In the genomic region with DNA sequence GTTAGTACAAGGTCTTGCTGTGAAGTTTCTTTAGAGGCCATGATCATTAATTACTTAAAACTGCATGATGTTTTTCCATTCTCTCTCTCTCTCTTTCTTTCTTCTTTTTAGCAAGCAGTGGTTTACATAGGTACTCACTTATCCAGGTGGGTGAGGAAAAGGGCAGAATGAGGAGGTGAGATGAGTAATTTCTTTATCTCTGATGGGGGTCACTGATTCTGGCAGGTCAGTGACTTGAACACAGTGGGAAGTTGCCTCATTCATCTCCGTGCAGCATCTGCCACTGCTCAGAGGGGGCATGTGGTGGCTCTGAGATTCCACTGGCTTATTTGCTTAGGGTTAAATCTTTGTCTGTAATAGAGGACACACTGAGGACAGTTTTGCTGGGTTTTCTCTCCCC, we compare ENCODE assay signal across 14 cellular contexts.
DNase-seq lines count a peak whose midpoint lies in the region; ATAC-seq, FAIRE-seq and TF ChIP-seq lines count a peak whose summit lies in the region.
"Had no signal": no experiment of that assay in that cellular context is flagged by ENCODE, and none has a peak within 500 bp of the region (broad histone marks: within the 10 kb centered on the region; RNA-seq: fewer than 3 reads in every experiment).

No MANE protein-coding gene starts in this region.

- H3K27ac Mint-ChIP-seq in activated CD4-positive, alpha-beta T cell treated with anti-CD3 and anti-CD28 coated beads for 36 hours = no peak overlapping the region
- H3K27ac Mint-ChIP-seq: activated naive CD8-positive, alpha-beta T cell treated with anti-CD3 and anti-CD28 coated beads, Interleukin-2, amount 10 ng/mL, durations not matched to agents 7 days and 5 days had no signal

- H3K9me3 ChIP-seq in K562 (replicated peaks; ENCODE audit: control insufficient read depth, insufficient read depth, low read depth, low read length) = no peaks in the 10 kb centered on the region
- H3K9me3 ChIP-seq in stomach smooth muscle (ENCODE audit: control insufficient read depth in 2 of 2, low read length in 2 of 2) = no peaks in the 10 kb centered on the region
- H3K9me3 ChIP-seq in Peyer's patch = no peaks in the 10 kb centered on the region
- H3K9me3 ChIP-seq: tibial nerve had no signal

- H4K20me1 ChIP-seq in K562 (replicated peaks; ENCODE audit: control insufficient read depth, insufficient read depth, low read length) = no peaks in the 10 kb centered on the region

- no peak for TF ChIP-seq RAD21 in K562 (CRISPR knock-in tag; conservative IDR thresholded peaks at IDR 0.05 in 1 of 2, IDR thresholded peaks at IDR 0.05 in 1 of 2)

- H3K4me1 Mint-ChIP-seq in activated CD4-positive, alpha-beta T cell treated with anti-CD3 and anti-CD28 coated beads for 36 hours = peaks cover 9% of the 10 kb centered on the region
- H3K4me1 Mint-ChIP-seq: activated naive CD8-positive, alpha-beta T cell treated with anti-CD3 and anti-CD28 coated beads, Interleukin-2, amount 10 ng/mL, durations not matched to agents 7 days and 5 days had no signal

- peak; percentile 59 for FAIRE-seq in K562 (lab: Jason Lieb, UNC)
- FAIRE-seq: colon had no signal

- no peak for DNase-seq in activated CD4-positive, alpha-beta T cell treated with anti-CD3 and anti-CD28 coated beads for 36 hours
- DNase-seq in activated CD4-positive, alpha-beta T cell treated with anti-CD3 and anti-CD28 coated beads, Interleukin-2, amount 50 U/mL, for 4 hours = no peak
- no peak for DNase-seq in K562 (ENCODE audit: extremely low read depth in 1 of 4, low spot score in 3 of 4)
- no peak for DNase-seq in Peyer's patch
- no peak for DNase-seq in GM19240 (ENCODE audit: insufficient read length, low spot score)
- DNase-seq: activated naive CD8-positive, alpha-beta T cell treated with anti-CD3 and anti-CD28 coated beads, Interleukin-2, amount 10 ng/mL, durations not matched to agents 7 days and 5 days; OCI-M1; right cardiac atrium; T-helper 2 cell had no signal

- no peaks in the 10 kb centered on the region for H3K27me3 Mint-ChIP-seq in activated CD4-positive, alpha-beta T cell treated with anti-CD3 and anti-CD28 coated beads for 36 hours

- H3K36me3 ChIP-seq in K562 (ENCODE audit: control insufficient read depth, insufficient read depth, low read length) (no peaks in the 10 kb centered on the region), stomach smooth muscle (ENCODE audit: control insufficient read depth in 2 of 2, insufficient read depth in 2 of 2, low read length in 2 of 2) (peaks cover 24 to 26% of the 10 kb centered on the region in 2 donors), Peyer's patch (peaks cover 0 to 79% (median 0%) of the 10 kb centered on the region in 3 donors)

- no peak for TF ChIP-seq CTCF in K562 (IDR thresholded peaks at IDR 0.05 in 2 of 3, conservative IDR thresholded peaks at IDR 0.05 in 1 of 3; ENCODE audit: insufficient read depth in 2 of 3, low read depth in 1 of 3, low read length in 3 of 3)
- no peak for TF ChIP-seq CTCF in Peyer's patch (IDR thresholded peaks at IDR 0.05)

- BruUV-seq in K562 (replicated peaks; lab: Mats Ljungman, UMichigan) = no TSS peak

- peaks cover 0 to 3% of the 10 kb centered on the region in 2 experiments; a peak in 1 of 5 replicates for H3K4me1 ChIP-seq in K562 (replicated peaks in 1 of 2; ENCODE audit: control insufficient read depth in 2 of 2, insufficient read depth in 2 of 2, low read length in 2 of 2)
- peaks cover 26% of the 10 kb centered on the region for H3K4me1 ChIP-seq in stomach smooth muscle (ENCODE audit: control insufficient read depth, insufficient read depth, low read length)
- H3K4me1 ChIP-seq in Peyer's patch = no peaks in the 10 kb centered on the region

- POLR2A ChIA-PET in activated CD4-positive, alpha-beta T cell treated with anti-CD3 and anti-CD28 coated beads for 36 hours (lab: Charles Lee) = no interaction called here
- POLR2A ChIA-PET in K562 (lab: Yijun Ruan, JAX) = interaction anchor here (1.5 kb wide), 1 partner anchor 16 kb away, joined by 4 read pairs; no protein-coding TSS in a partner anchor

- H3K4me3 ChIP-seq in K562 (no peak overlapping the region), stomach smooth muscle (ENCODE audit: low read length in 2 of 2) (peak overlapping the region; percentile 32 to 40), Peyer's patch (no peak overlapping the region)
- H3K4me3 ChIP-seq: tibial nerve had no signal

- no peak for TF ChIP-seq EP300 in K562 (IDR thresholded peaks at IDR 0.05; ENCODE audit: low read length)

- peak; percentile 51 for ATAC-seq in activated CD4-positive, alpha-beta T cell treated with anti-CD3 and anti-CD28 coated beads for 36 hours
- ATAC-seq in HG02884 (IDR thresholded peaks at IDR 0.05; ENCODE audit: unreplicated experiment) (peak; percentile 83), K562 (no peak; the same call in 2 of the 3 replicates), GM21447 (IDR thresholded peaks at IDR 0.05; ENCODE audit: unreplicated experiment) (no peak)
- ATAC-seq: right cardiac atrium had no signal

- WGBS in K562 (ENCODE audit: insufficient coverage, low coverage, missing lambda C conversion rate) = 0% methylated on average over 1 of the region's 1 CpG

- no peak overlapping the region for H3K27ac ChIP-seq in K562 (ENCODE audit: extremely low read depth, low read depth, low read length)
- peak overlapping the region; percentile 81 for H3K27ac ChIP-seq in stomach smooth muscle (ENCODE audit: low read length)
- peak overlapping the region in 1 of 4 donors; percentile 49 for H3K27ac ChIP-seq in Peyer's patch
- H3K27ac ChIP-seq: tibial nerve had no signal

- in situ Hi-C loops in K562 (cut with MboI) = no loop called here

- intact Hi-C loops in activated CD4-positive, alpha-beta T cell treated with anti-CD3 and anti-CD28 coated beads for 36 hours (cut with DNase I, micrococcal nuclease) = no loop called here
- intact Hi-C loops in K562 (cut with micrococcal nuclease) = no loop called here

- CTCF ChIA-PET in activated CD4-positive, alpha-beta T cell treated with anti-CD3 and anti-CD28 coated beads for 36 hours (lab: Charles Lee) = no interaction called here
- CTCF ChIA-PET in K562 (lab: Yijun Ruan, JAX; ENCODE audit: low intra/inter-chr PET ratio) = no interaction called here

- no peak overlapping the region for H3K4me2 ChIP-seq in K562 (ENCODE audit: insufficient read depth, low read length)

- no peaks in the 10 kb centered on the region for H3K79me2 ChIP-seq in K562 (ENCODE audit: control insufficient read depth, insufficient read depth, low read length)

- H3K27me3 ChIP-seq in K562 (ENCODE audit: control insufficient read depth in 2 of 2, insufficient read depth in 2 of 2, low read length in 2 of 2) (no peaks in the 10 kb centered on the region), stomach smooth muscle (ENCODE audit: control insufficient read depth in 1 of 2, insufficient read depth in 2 of 2, low read length in 2 of 2) (no peaks in the 10 kb centered on the region), Peyer's patch (no peaks in the 10 kb centered on the region)
- H3K27me3 ChIP-seq: tibial nerve had no signal

- H3K9me3 Mint-ChIP-seq in activated CD4-positive, alpha-beta T cell treated with anti-CD3 and anti-CD28 coated beads for 36 hours (ENCODE audit: low read depth) = no peaks in the 10 kb centered on the region
- H3K9me3 Mint-ChIP-seq: activated naive CD8-positive, alpha-beta T cell treated with anti-CD3 and anti-CD28 coated beads, Interleukin-2, amount 10 ng/mL, durations not matched to agents 7 days and 5 days had no signal

- H2AFZ ChIP-seq in K562 (ENCODE audit: low read depth, low read length) = no peak overlapping the region

- no peaks in the 10 kb centered on the region for H3K36me3 Mint-ChIP-seq in activated CD4-positive, alpha-beta T cell treated with anti-CD3 and anti-CD28 coated beads for 36 hours (ENCODE audit: low read depth)
- H3K36me3 Mint-ChIP-seq: activated naive CD8-positive, alpha-beta T cell treated with anti-CD3 and anti-CD28 coated beads, Interleukin-2, amount 10 ng/mL, durations not matched to agents 7 days and 5 days had no signal

- no peak overlapping the region for H3K4me3 Mint-ChIP-seq in activated CD4-positive, alpha-beta T cell treated with anti-CD3 and anti-CD28 coated beads for 36 hours
- H3K4me3 Mint-ChIP-seq: activated naive CD8-positive, alpha-beta T cell treated with anti-CD3 and anti-CD28 coated beads, Interleukin-2, amount 10 ng/mL, durations not matched to agents 7 days and 5 days had no signal

- H3K9ac ChIP-seq in K562 (ENCODE audit: insufficient read depth in 1 of 2, low read depth in 2 of 2, low read length in 2 of 2) (no peak overlapping the region), stomach smooth muscle (ENCODE audit: low read length in 2 of 2) (peak overlapping the region in 1 of 2 donors; percentile 55)

- TF ChIP-seq POLR2A in K562 (conservative IDR thresholded peaks at IDR 0.05) = no peak
- TF ChIP-seq POLR2A in Peyer's patch (IDR thresholded peaks at IDR 0.05) = no peak

- H3K9me1 ChIP-seq in K562 (ENCODE audit: control insufficient read depth, insufficient read depth, low read length) = no peaks in the 10 kb centered on the region

TF ChIP-seq in K562, 482 proteins besides CTCF, POLR2A, EP300 and RAD21 (continues in another document):
- TF ChIP-seq POLR2H (tag; IDR thresholded peaks at IDR 0.05; ENCODE audit: low read depth) (no peak), RUNX1 (IDR thresholded peaks at IDR 0.05; ENCODE audit: low read depth) (no peak), GABPA (tag; conservative IDR thresholded peaks at IDR 0.05; ENCODE audit: low read depth) (no peak), ZNF175 (CRISPR knock-in tag; IDR thresholded peaks at IDR 0.05; ENCODE audit: low read depth) (no peak), YY1 (IDR thresholded peaks at IDR 0.05; ENCODE audit: borderline replicate concordance in 1 of 3, control insufficient read depth in 1 of 3, extremely low read depth in 1 of 3, insufficient read depth in 3 of 3, insufficient read length in 1 of 3, insufficient replicate concordance in 2 of 3, low read depth in 1 of 3, low read length in 2 of 3) (no peak)
- TF ChIP-seq, protein P1, sequence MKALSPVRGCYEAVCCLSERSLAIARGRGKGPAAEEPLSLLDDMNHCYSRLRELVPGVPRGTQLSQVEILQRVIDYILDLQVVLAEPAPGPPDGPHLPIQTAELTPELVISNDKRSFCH (CRISPR knock-in tag; IDR thresholded peaks at IDR 0.05) = no peak
- TF ChIP-seq, protein P1 (tag; IDR thresholded peaks at IDR 0.05) = no peak
- TF ChIP-seq, protein P2, sequence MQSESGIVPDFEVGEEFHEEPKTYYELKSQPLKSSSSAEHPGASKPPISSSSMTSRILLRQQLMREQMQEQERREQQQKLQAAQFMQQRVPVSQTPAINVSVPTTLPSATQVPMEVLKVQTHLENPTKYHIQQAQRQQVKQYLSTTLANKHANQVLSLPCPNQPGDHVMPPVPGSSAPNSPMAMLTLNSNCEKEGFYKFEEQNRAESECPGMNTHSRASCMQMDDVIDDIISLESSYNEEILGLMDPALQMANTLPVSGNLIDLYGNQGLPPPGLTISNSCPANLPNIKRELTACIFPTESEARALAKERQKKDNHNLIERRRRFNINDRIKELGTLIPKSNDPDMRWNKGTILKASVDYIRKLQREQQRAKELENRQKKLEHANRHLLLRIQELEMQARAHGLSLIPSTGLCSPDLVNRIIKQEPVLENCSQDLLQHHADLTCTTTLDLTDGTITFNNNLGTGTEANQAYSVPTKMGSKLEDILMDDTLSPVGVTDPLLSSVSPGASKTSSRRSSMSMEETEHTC (IDR thresholded peaks at IDR 0.05) = no peak

Comparison
In these comparisons a context has a peak if more than half of its experiments do, and no peak if none do; other contexts are left out.
1. ATAC-seq: peak in activated CD4-positive, alpha-beta T cell treated with anti-CD3 and anti-CD28 coated beads for 36 hours (single experiment) and HG02884 (single experiment); none in K562 (single experiment) and GM21447 (single experiment).
2. H3K4me3 ChIP-seq: peak in stomach smooth muscle (2 of 2); none in K562 (single experiment) and Peyer's patch (0 of 4).